Comparison of ENCODE assay signal across 26 cellular contexts in the genomic region with DNA sequence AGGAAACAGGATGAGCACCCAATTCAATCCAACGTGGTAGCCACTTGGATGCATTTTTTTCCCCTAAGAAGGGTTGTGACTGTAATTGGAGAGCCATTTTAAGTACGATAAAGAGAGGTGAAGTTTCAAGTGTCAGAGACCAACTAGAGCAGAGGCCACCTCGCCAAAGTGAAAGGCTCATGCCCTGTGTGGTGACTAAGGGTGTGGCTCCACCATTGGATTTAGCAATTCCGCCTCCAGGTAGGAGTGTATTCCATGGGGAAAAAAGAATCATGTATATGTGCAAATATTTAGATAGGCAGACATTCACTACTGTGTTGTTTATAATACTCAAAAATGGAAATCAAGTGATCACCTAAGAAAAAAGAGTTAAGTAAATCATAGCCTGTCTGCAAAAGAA. TPM values are rescaled to one million over a fixed set of nuclear protein-coding genes. Genes with fewer than 3 reads are reported as not detected.
"Had no signal": no experiment of that assay in that cellular context is flagged by ENCODE, and none has a peak within 500 bp of the region (broad histone marks: within the 10 kb centered on the region; RNA-seq: fewer than 3 reads in every experiment).

No MANE protein-coding gene starts in this region.

- H3K27me3 ChIP-seq: ascending aorta, SJCRH30 had no signal

- FAIRE-seq: RCC 7860, TTC549 had no signal

- H3K36me3 ChIP-seq: ascending aorta, SJCRH30 had no signal

- H3K4me2 ChIP-seq: KMS-11 had no signal

- H3K27ac ChIP-seq: ascending aorta, KMS-11, RWPE1, SJCRH30, SK-N-MC had no signal

- H3K4me1 ChIP-seq: ascending aorta, SJCRH30 had no signal

- H3K9me3 ChIP-seq: ascending aorta, SJCRH30 had no signal

- H3K9ac ChIP-seq: KMS-11 had no signal

- DNase-seq: activated CD4-positive, alpha-beta T cell treated with anti-CD3 and anti-CD28 coated beads, Interleukin-2, amount 10 ng/mL, durations not matched to agents 24 days and 14 days; activated CD4-positive, alpha-beta T cell treated with anti-CD3 and anti-CD28 coated beads, Interleukin-2, amount 50 U/mL, for 4 hours; activated CD8-positive, alpha-beta T cell treated with anti-CD3 and anti-CD28 coated beads, Interleukin-2, amount 10 ng/mL, durations not matched to agents 7 days and 5 days; activated gamma-delta T cell; activated naive CD4-positive, alpha-beta T cell treated with Interleukin-2 at 50 U/mL for 16 hours; activated naive CD8-positive, alpha-beta T cell treated with anti-CD3 and anti-CD28 coated beads, Interleukin-2, amount 10 ng/mL, durations not matched to agents 7 days and 5 days; activated T-cell treated with anti-CD3 and anti-CD28 coated beads, Interleukin-2, amount 50 U/mL, for 24 hours; amygdala; cerebellar nuclear complex; MM.1S; MV-4-11; NCI-H1092; NCI-H1436 treated with DMSO at 0.1 percent for 48 hours; NCI-H1694 treated with DMSO at 0.1 percent for 48 hours; NCI-H2029; NCI-H2107; NCI-H2171; NCI-H510A; NCI-H526; SJCRH30 had no signal

- H3K4me3 ChIP-seq: ascending aorta, SJCRH30, SK-N-MC had no signal

RNA-seq across cellular contexts. Expression of gene S1PR3, which starts 53.1 kb away (rescaled TPM):
- total RNA-seq: activated CD8-positive, alpha-beta T cell treated with anti-CD3 and anti-CD28 coated beads, Interleukin-2, amount 10 ng/mL, durations not matched to agents 7 days and 5 days; SJCRH30 had no signal
